ENCODE assay signal across 20 cellular contexts in genomic region chr16:84874553-84874952, GRCh38. TPM values are rescaled to one million over a fixed set of nuclear protein-coding genes. Genes with fewer than 3 reads are reported as not detected.
DNase-seq lines count a peak whose midpoint lies in the region; ATAC-seq and TF ChIP-seq lines count a peak whose summit lies in the region.
"Had no signal": no experiment of that assay in that cellular context is flagged by ENCODE, and none has a peak within 500 bp of the region (broad histone marks: within the 10 kb centered on the region; RNA-seq: fewer than 3 reads in every experiment).

No MANE protein-coding gene starts in this region.

- H2AK5ac ChIP-seq in IMR-90 (ENCODE audit: low read depth, low read length): peak overlapping the region; percentile 84

- H4K20me1 ChIP-seq in IMR-90 (ENCODE audit: insufficient read depth, low read length) (no peaks in the 10 kb centered on the region), hepatocyte (ENCODE audit: insufficient read depth, poor library complexity, severe bottlenecking) (no peaks in the 10 kb centered on the region)
- H4K20me1 ChIP-seq: BLaER1 had no signal

- no peak overlapping the region for H3K4me3 ChIP-seq in IMR-90 (ENCODE audit: insufficient read depth, low read depth, low read length)
- no peak overlapping the region for H3K4me3 ChIP-seq in brain microvascular endothelial cell (ENCODE audit: low read depth, low read length)
- H3K4me3 ChIP-seq in hepatocyte: no peak overlapping the region
- no peak overlapping the region for H3K4me3 ChIP-seq in stomach
- no peak overlapping the region for H3K4me3 ChIP-seq in coronary artery
- H3K4me3 ChIP-seq: BLaER1 had no signal

- H3K23ac ChIP-seq in IMR-90 (ENCODE audit: low read depth, low read length): peak overlapping the region; percentile 55; the same call in 1 of the 2 replicates

- BruUV-seq in IMR-90 (replicated peaks; lab: Mats Ljungman, UMichigan): no TSS peak

- H3K27me3 ChIP-seq in IMR-90 (ENCODE audit: control insufficient read depth, insufficient read depth, low read length) (no peaks in the 10 kb centered on the region), brain microvascular endothelial cell (replicated peaks) (no peaks in the 10 kb centered on the region), hepatocyte (no peaks in the 10 kb centered on the region), stomach (no peaks in the 10 kb centered on the region)
- H3K27me3 ChIP-seq: BLaER1 had no signal

- H3K9ac ChIP-seq in IMR-90 (ENCODE audit: low read depth, low read length): peak overlapping the region; percentile 49; the same call in 1 of the 2 replicates
- H3K9ac ChIP-seq: BLaER1 had no signal

- peak overlapping the region; percentile 66 for H4K91ac ChIP-seq in IMR-90 (ENCODE audit: insufficient read depth, low read depth, low read length)

- H3K79me1 ChIP-seq in IMR-90 (ENCODE audit: low read depth in 1 of 2, low read length in 2 of 2): no peaks in the 10 kb centered on the region

- TF ChIP-seq POLR2A in IMR-90 (IDR thresholded peaks at IDR 0.05; ENCODE audit: low read depth, low read length) (no peak), stomach (IDR thresholded peaks at IDR 0.05) (no peak)

- H2AK9ac ChIP-seq in IMR-90 (replicated peaks; ENCODE audit: low read depth, low read length, poor library complexity): no peak overlapping the region

- H3K36me3 ChIP-seq in IMR-90 (ENCODE audit: control insufficient read depth, insufficient read depth, low read length) (peaks cover 50% of the 10 kb centered on the region), brain microvascular endothelial cell (replicated peaks) (peaks cover 25% of the 10 kb centered on the region), hepatocyte (replicated peaks; ENCODE audit: insufficient read depth, low read depth) (no peaks in the 10 kb centered on the region), stomach (peaks cover 30 to 87% (median 72%) of the 10 kb centered on the region in 4 donors)
- H3K36me3 ChIP-seq: BLaER1 had no signal

- DNase-seq in IMR-90: peak; percentile 53
- DNase-seq in brain microvascular endothelial cell: no peak
- no peak for DNase-seq in hepatocyte (ENCODE audit: low spot score)
- no peak for DNase-seq in stomach
- DNase-seq in coronary artery (ENCODE audit: low spot score): no peak
- no peak for DNase-seq in NCI-H69 (lab: John Stamatoyannopoulos, UW)
- DNase-seq: Caco-2; CD4-positive, alpha-beta memory T cell; DND-41; KG1; NCI-H1092 treated with DMSO at 0.1 percent for 48 hours; NCI-H1436 treated with DMSO at 0.1 percent for 48 hours; NCI-H1930; NCI-H510A; NCI-H748 treated with DMSO at 0.1 percent for 48 hours; SIG-M5 had no signal

- H2AFZ ChIP-seq in IMR-90 (replicated peaks; ENCODE audit: low read length, poor library complexity) (peak overlapping the region; percentile 52), hepatocyte (no peak overlapping the region)

- 0 out of 3 replicates have a peak overlapping the region, but pooled peaks have one; percentile 32 for H2BK15ac ChIP-seq in IMR-90 (ENCODE audit: low read depth, low read length)

- peak overlapping the region; percentile 62 to 86; a peak in 3 of 4 replicates for H4K8ac ChIP-seq in IMR-90 (ENCODE audit: low read depth in 2 of 2, low read length in 2 of 2)

- no CpG with 5 or more reads among the region's 5 CpGs for WGBS in IMR-90 (ENCODE audit: extremely low coverage in 2 of 2, insufficient read length in 1 of 2), 2 experiments
- 76% methylated on average over 5 of the region's 5 CpGs for WGBS in hepatocyte (ENCODE audit: low lambda C conversion rate, missing lambda C conversion rate)
- 43 to 58% (median 51%) methylated on average over 5 of the region's 5 CpGs for WGBS in stomach, 5 donors

- H3K27ac ChIP-seq in IMR-90 (ENCODE audit: insufficient read depth, low read length) (peak overlapping the region; percentile 99), brain microvascular endothelial cell (peak overlapping the region; percentile 13), hepatocyte (peak overlapping the region; percentile 64), stomach (peak overlapping the region in 4 of 5 donors; percentile 26 to 56 (median 43)), coronary artery (no peak overlapping the region)
- H3K27ac ChIP-seq: BLaER1 had no signal

- no peak overlapping the region for H3K56ac ChIP-seq in IMR-90 (ENCODE audit: extremely low read depth, insufficient read depth, low read length)

- peak overlapping the region; percentile 72 for H2BK20ac ChIP-seq in IMR-90 (ENCODE audit: low read depth, low read length)

- peak overlapping the region; percentile 80 for H3K4ac ChIP-seq in IMR-90 (ENCODE audit: low read depth, low read length)

- H2BK120ac ChIP-seq in IMR-90 (ENCODE audit: low read depth, low read length): peak overlapping the region; percentile 64

- peak overlapping the region; percentile 49; the same call in 1 of the 2 replicates for H3K14ac ChIP-seq in IMR-90 (replicated peaks; ENCODE audit: low read depth, low read length)

- TF ChIP-seq RAD21 in IMR-90 (IDR thresholded peaks at IDR 0.05; ENCODE audit: low read length): no peak

- peak overlapping the region; percentile 97 for H3K18ac ChIP-seq in IMR-90 (ENCODE audit: low read depth, low read length)

- in situ Hi-C loops in IMR-90 (cut with MboI; ENCODE audit: low sequenced_read_pairs) (no loop called here), brain microvascular endothelial cell (cut with HindIII; ENCODE audit: low pct_ligation_motif_present, low sequenced_read_pairs) (no loop called here)

- H3K9me1 ChIP-seq in IMR-90 (ENCODE audit: insufficient read depth, low read length): peaks cover 6% of the 10 kb centered on the region; the same call in 1 of the 2 replicates

- TF ChIP-seq CTCF in IMR-90 (conservative IDR thresholded peaks at IDR 0.05; ENCODE audit: low read depth, low read length) (no peak), brain microvascular endothelial cell (IDR thresholded peaks at IDR 0.05; ENCODE audit: low read depth, low read length, missing control alignments) (no peak), hepatocyte (IDR thresholded peaks at IDR 0.05; ENCODE audit: poor library complexity) (no peak), stomach (IDR thresholded peaks at IDR 0.05) (no peak), coronary artery (IDR thresholded peaks at IDR 0.05) (no peak)

- intact Hi-C loops in IMR-90 (cut with micrococcal nuclease): loop anchor here (2.0 kb wide), 1 partner anchor 38 kb away; no protein-coding TSS in a partner anchor
- intact Hi-C loops in stomach (cut with DNase I; ENCODE audit: low total_unique reads): no loop called here

- H3K9me3 ChIP-seq in IMR-90 (ENCODE audit: control insufficient read depth, insufficient read depth, low read length) (peaks cover 5% of the 10 kb centered on the region), hepatocyte (ENCODE audit: low read depth) (no peaks in the 10 kb centered on the region), stomach (no peaks in the 10 kb centered on the region)
- H3K9me3 ChIP-seq: Caco-2 had no signal

- POLR2A ChIA-PET in IMR-90 (lab: Charles Lee; ENCODE audit: unreplicated experiment): no interaction called here

- CTCF ChIA-PET in IMR-90 (lab: Yijun Ruan, JAX): interaction anchor here (0.6 to 1.4 kb wide), 2 partner anchors 42 to 121 kb away, joined by 3 read pairs; no protein-coding TSS in a partner anchor

- TF ChIP-seq EP300 in stomach (IDR thresholded peaks at IDR 0.05): no peak

- H3K4me2 ChIP-seq in IMR-90 (ENCODE audit: low read depth, low read length) (peak overlapping the region; percentile 37; the same call in 1 of the 2 replicates), hepatocyte (no peak overlapping the region)

- H3K4me1 ChIP-seq in IMR-90 (ENCODE audit: control insufficient read depth, insufficient read depth, low read length): peaks cover 8% of the 10 kb centered on the region
- no peaks in the 10 kb centered on the region for H3K4me1 ChIP-seq in hepatocyte (ENCODE audit: insufficient read depth)
- peaks cover 0 to 14% (median 2%) of the 10 kb centered on the region in 4 donors for H3K4me1 ChIP-seq in stomach
- H3K4me1 ChIP-seq: Caco-2 had no signal

- dilution Hi-C loops in IMR-90 (cut with HindIII; ENCODE audit: low sequenced_read_pairs, unreplicated experiment): no loop called here

- ATAC-seq in IMR-90 (ENCODE audit: low read depth): peak; percentile 74
- no peak for ATAC-seq in HG03175 (IDR thresholded peaks at IDR 0.05; ENCODE audit: unreplicated experiment)
- ATAC-seq in GM21717 (IDR thresholded peaks at IDR 0.05; ENCODE audit: unreplicated experiment): no peak
- ATAC-seq: HepG2 had no signal

- no peaks in the 10 kb centered on the region for H3K79me2 ChIP-seq in hepatocyte

- H4K5ac ChIP-seq in IMR-90 (ENCODE audit: low read depth, low read length): peak overlapping the region; percentile 93

- peak overlapping the region; percentile 82 for H2BK5ac ChIP-seq in IMR-90 (ENCODE audit: low read depth, low read length, poor library complexity, severe bottlenecking)

- no peaks in the 10 kb centered on the region for H3K9me2 ChIP-seq in hepatocyte (replicated peaks; ENCODE audit: insufficient read depth)

TF ChIP-seq in IMR-90, 13 proteins besides CTCF, POLR2A, EP300 and RAD21 (continues in another document):
- TF ChIP-seq RFX5 (IDR thresholded peaks at IDR 0.05; ENCODE audit: low read depth, low read length) (no peak), MXI1 (IDR thresholded peaks at IDR 0.05; ENCODE audit: borderline replicate concordance, low read depth, low read length) (no peak), NFE2L2 (IDR thresholded peaks at IDR 0.05; ENCODE audit: low read depth, low read length) (no peak), MAZ (IDR thresholded peaks at IDR 0.05; ENCODE audit: borderline replicate concordance, low read depth, low read length) (no peak), ELK1 (IDR thresholded peaks at IDR 0.05; ENCODE audit: borderline replicate concordance, low read depth, low read length) (no peak), SMC3 (IDR thresholded peaks at IDR 0.05; ENCODE audit: low read depth, low read length) (no peak)

RNA-seq across cellular contexts. Expression of gene CRISPLD2, which starts 54.8 kb away (rescaled TPM):
- 35.0 and 37.5 TPM in 2 replicates for total RNA-seq in IMR-90 (2012; rRNA removed)
- polyA plus RNA-seq in IMR-90 (2012; rRNA removed): 21.3 and 23.1 TPM in 2 replicates
- 17.6 and 30.1 TPM in 2 replicates for polyA plus RNA-seq in IMR-90 (2012; cell fraction: cytosol; rRNA removed)
- polyA plus RNA-seq in IMR-90 (2012; cell fraction: nucleus; rRNA removed; ENCODE audit: low replicate concordance): 26.7 and 30.7 TPM in 2 replicates
- total RNA-seq in hepatocyte: 253 and 281 TPM in 2 replicates
- 284 and 315 TPM in 2 replicates for polyA plus RNA-seq in hepatocyte
- 100 to 1,000 TPM in 3 of 5 donors, 10 to 100 TPM in 2; 92.0 to 242 (median 102) TPM for total RNA-seq in stomach
- polyA plus RNA-seq in stomach: 10 to 100 TPM; 18.3 to 46.0 (median 20.2) TPM

Comparison
In these comparisons a context has a peak if more than half of its experiments do, and no peak if none do; other contexts are left out.
1. H3K27ac ChIP-seq: peak in IMR-90 (single experiment), brain microvascular endothelial cell (single experiment), hepatocyte (single experiment) and stomach (4 of 5); none in coronary artery (0 of 2).